17 cellular contexts compared by ENCODE assay signal in genomic region chr16:57666353-57667068, GRCh38. TPM values are rescaled to one million over a fixed set of nuclear protein-coding genes. Genes with fewer than 3 reads are reported as not detected.
"Had no signal": no experiment of that assay in that cellular context is flagged by ENCODE, and none has a peak within 500 bp of the region (broad histone marks: within the 10 kb centered on the region; RNA-seq: fewer than 3 reads in every experiment).

No MANE protein-coding gene starts in this region.

- DNase-seq: activated CD4-positive, alpha-beta T cell treated with anti-CD3 and anti-CD28 coated beads, Interleukin-2, amount 50 U/mL, for 4 hours; activated effector memory CD4-positive, alpha-beta T cell treated with Interleukin-2 at 50 U/mL for 16 hours; activated T-cell treated with anti-CD3 and anti-CD28 coated beads, Interleukin-2, amount 50 U/mL, for 1 hour; amniotic stem cell; effector memory CD8-positive, alpha-beta T cell; stimulated activated naive CD8-positive, alpha-beta T cell treated with anti-CD3 and anti-CD28 coated beads, Interleukin-15, Interleukin-2, amounts not matched to agents 100 U/mL and 50 U/mL, for 24 hours; T-helper 17 cell had no signal

- H3K4me1 ChIP-seq: gastroesophageal sphincter, upper lobe of right lung had no signal

- H3K4me3 ChIP-seq: gastroesophageal sphincter, suprapubic skin, upper lobe of right lung had no signal

- H3K36me3 Mint-ChIP-seq: activated naive CD4-positive, alpha-beta T cell treated with anti-CD3 and anti-CD28 coated beads, Interleukin-2, amount 50 U/mL, for 72 hours had no signal

- H3K27ac ChIP-seq: epithelial cell of prostate, gastroesophageal sphincter, suprapubic skin, upper lobe of right lung had no signal

- ATAC-seq: activated naive CD4-positive, alpha-beta T cell treated with anti-CD3 and anti-CD28 coated beads, Interleukin-2, amount 50 U/mL, for 72 hours; stimulated activated naive CD8-positive, alpha-beta T cell treated with anti-CD3 and anti-CD28 coated beads, Interleukin-15, Interleukin-2, amounts not matched to agents 100 U/mL and 50 U/mL, for 24 hours had no signal

- H3K27ac Mint-ChIP-seq: activated naive CD4-positive, alpha-beta T cell treated with anti-CD3 and anti-CD28 coated beads, Interleukin-2, amount 50 U/mL, for 72 hours; mesothelial cell of epicardium; T-helper 17 cell had no signal

- H3K9me3 Mint-ChIP-seq: activated naive CD4-positive, alpha-beta T cell treated with anti-CD3 and anti-CD28 coated beads, Interleukin-2, amount 50 U/mL, for 72 hours; effector memory CD8-positive, alpha-beta T cell; mesothelial cell of epicardium had no signal

- H3K9me3 ChIP-seq: gastroesophageal sphincter, suprapubic skin, upper lobe of right lung had no signal

- H3K36me3 ChIP-seq: gastroesophageal sphincter had no signal

- H3K27me3 ChIP-seq: suprapubic skin, upper lobe of right lung had no signal

- H3K4me3 Mint-ChIP-seq: brain; effector memory CD8-positive, alpha-beta T cell; mesothelial cell of epicardium; T-helper 17 cell had no signal

RNA-seq across cellular contexts. Expression of gene ADGRG3, which starts 1.6 kb away (rescaled TPM):
- total RNA-seq: kidney epithelial cell, mesothelial cell of epicardium had no signal

RNA-seq across cellular contexts. Expression of gene DRC7, which starts 28.1 kb away (rescaled TPM):
- total RNA-seq: activated naive CD4-positive, alpha-beta T cell treated with anti-CD3 and anti-CD28 coated beads, Interleukin-2, amount 50 U/mL, for 72 hours; mesothelial cell of epicardium; posterior vena cava; right cardiac atrium; suprapubic skin; upper lobe of right lung had no signal
- polyA plus RNA-seq: right cardiac atrium had no signal
